ENCODE assay signal across 13 cellular contexts in the genomic region with DNA sequence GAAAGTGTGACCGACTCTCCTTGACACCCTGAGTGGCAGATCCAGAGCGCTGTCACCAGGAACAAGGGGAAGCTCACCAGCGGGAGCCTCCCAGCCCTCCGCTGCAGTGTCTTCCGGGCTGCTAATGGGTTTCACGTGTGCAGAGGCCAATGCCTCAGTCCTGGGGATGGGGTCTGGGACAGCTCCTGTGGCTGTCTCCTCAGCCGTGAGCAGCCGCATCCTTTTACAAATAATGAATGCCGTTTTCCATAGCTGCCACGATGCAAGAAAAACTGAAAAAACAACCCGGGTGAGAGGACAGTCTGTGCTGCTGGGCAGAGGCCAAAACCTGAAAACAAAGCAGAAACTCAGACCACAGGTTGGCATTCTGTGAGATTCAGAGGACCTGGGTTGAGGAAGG.
DNase-seq lines count a peak whose midpoint lies in the region; ATAC-seq and TF ChIP-seq lines count a peak whose summit lies in the region.
"Had no signal": no experiment of that assay in that cellular context is flagged by ENCODE, and none has a peak within 500 bp of the region (broad histone marks: within the 10 kb centered on the region; RNA-seq: fewer than 3 reads in every experiment).

No MANE protein-coding gene starts in this region.

- TF ChIP-seq CTCF in CD4-positive, alpha-beta T cell (IDR thresholded peaks at IDR 0.05) = no peak
- TF ChIP-seq CTCF in osteocyte (IDR thresholded peaks at IDR 0.05) (no peak), tibial nerve (IDR thresholded peaks at IDR 0.05) (no peak)

- H3K36me3 Mint-ChIP-seq in CD4-positive, alpha-beta T cell (ENCODE audit: low read depth) = no peaks in the 10 kb centered on the region
- no peaks in the 10 kb centered on the region for H3K36me3 Mint-ChIP-seq in osteocyte (ENCODE audit: unreplicated experiment)
- H3K36me3 Mint-ChIP-seq: activated CD8-positive, alpha-beta memory T cell treated with anti-CD3 and anti-CD28 coated beads, Interleukin-2, amount 10 ng/mL, durations not matched to agents 7 days and 5 days; memory B cell; stimulated activated effector memory CD8-positive, alpha-beta T cell treated with anti-CD3 and anti-CD28 coated beads, Interleukin-12 subunit alpha, Interleukin-12 subunit beta, amount 100 ng/mL, for 72 hours had no signal

- no peaks in the 10 kb centered on the region for H3K27me3 Mint-ChIP-seq in CD4-positive, alpha-beta T cell
- peaks cover 35% of the 10 kb centered on the region for H3K27me3 Mint-ChIP-seq in osteocyte (ENCODE audit: unreplicated experiment)

- no peak overlapping the region for H3K4me3 ChIP-seq in effector memory CD4-positive, alpha-beta T cell (ENCODE audit: insufficient read depth, low read depth, low read length, poor library complexity, severe bottlenecking)
- no peak overlapping the region for H3K4me3 ChIP-seq in tibial nerve

- no peak for DNase-seq in CD4-positive, alpha-beta T cell
- DNase-seq in NCI-H1092 (lab: John Stamatoyannopoulos, UW) = peak; percentile 51
- DNase-seq in effector memory CD4-positive, alpha-beta T cell = no peak
- no peak for DNase-seq in osteocyte (ENCODE audit: extremely low spot score, unreplicated experiment)
- DNase-seq in activated CD8-positive, alpha-beta memory T cell treated with anti-CD3 and anti-CD28 coated beads, Interleukin-2, amount 50 U/mL, for 48 hours = no peak
- no peak for DNase-seq in activated naive CD4-positive, alpha-beta T cell treated with anti-CD3 and anti-CD28 coated beads, Interleukin-2, amount 50 U/mL, for 16 hours
- DNase-seq in tibial nerve (ENCODE audit: low spot score in 2 of 2) = no peak
- DNase-seq: activated CD8-positive, alpha-beta memory T cell treated with anti-CD3 and anti-CD28 coated beads, Interleukin-2, amount 10 ng/mL, durations not matched to agents 7 days and 5 days; NCI-H2081 treated with DMSO at 0.1 percent for 48 hours; SW 1271 had no signal

- H3K4me3 Mint-ChIP-seq in CD4-positive, alpha-beta T cell = peak overlapping the region; percentile 71
- no peak overlapping the region for H3K4me3 Mint-ChIP-seq in osteocyte (ENCODE audit: unreplicated experiment)
- H3K4me3 Mint-ChIP-seq: activated CD8-positive, alpha-beta memory T cell treated with anti-CD3 and anti-CD28 coated beads, Interleukin-2, amount 10 ng/mL, durations not matched to agents 7 days and 5 days; memory B cell; stimulated activated effector memory CD8-positive, alpha-beta T cell treated with anti-CD3 and anti-CD28 coated beads, Interleukin-12 subunit alpha, Interleukin-12 subunit beta, amount 100 ng/mL, for 72 hours had no signal

- no peak overlapping the region for H3K27ac ChIP-seq in CD4-positive, alpha-beta T cell (ENCODE audit: low read depth, low read length)
- peak overlapping the region; percentile 47 for H3K27ac ChIP-seq in effector memory CD4-positive, alpha-beta T cell (ENCODE audit: insufficient read depth, low read length, poor library complexity, severe bottlenecking)
- H3K27ac ChIP-seq in tibial nerve = peak overlapping the region in 1 of 4 donors; percentile 18

- ATAC-seq in CD4-positive, alpha-beta T cell (ENCODE audit: poor library complexity) = no peak
- no peak for ATAC-seq in GM18909 (IDR thresholded peaks at IDR 0.05; ENCODE audit: poor library complexity, unreplicated experiment)
- ATAC-seq: activated CD8-positive, alpha-beta memory T cell treated with anti-CD3 and anti-CD28 coated beads, Interleukin-2, amount 10 ng/mL, durations not matched to agents 7 days and 5 days had no signal

- TF ChIP-seq EP300 in tibial nerve (IDR thresholded peaks at IDR 0.05) = no peak

- H3K27ac Mint-ChIP-seq in CD4-positive, alpha-beta T cell = peak overlapping the region; percentile 75
- peak overlapping the region; percentile 39 for H3K27ac Mint-ChIP-seq in osteocyte (ENCODE audit: unreplicated experiment)
- H3K27ac Mint-ChIP-seq: activated CD8-positive, alpha-beta memory T cell treated with anti-CD3 and anti-CD28 coated beads, Interleukin-2, amount 10 ng/mL, durations not matched to agents 7 days and 5 days; memory B cell had no signal

- 52 to 55% methylated on average over 11 of the region's 11 CpGs for WGBS in tibial nerve, 2 donors

- no peaks in the 10 kb centered on the region for H3K9me3 Mint-ChIP-seq in CD4-positive, alpha-beta T cell
- H3K9me3 Mint-ChIP-seq in osteocyte (ENCODE audit: unreplicated experiment) = no peaks in the 10 kb centered on the region
- H3K9me3 Mint-ChIP-seq: memory B cell; stimulated activated effector memory CD8-positive, alpha-beta T cell treated with anti-CD3 and anti-CD28 coated beads, Interleukin-12 subunit alpha, Interleukin-12 subunit beta, amount 100 ng/mL, for 72 hours had no signal

- H3K4me1 ChIP-seq in effector memory CD4-positive, alpha-beta T cell (ENCODE audit: control insufficient read depth, insufficient read depth, low read length, poor library complexity, severe bottlenecking) = peaks cover 28% of the 10 kb centered on the region
- peaks cover 0 to 39% (median 17%) of the 10 kb centered on the region in 4 donors for H3K4me1 ChIP-seq in tibial nerve

- H3K4me1 Mint-ChIP-seq in CD4-positive, alpha-beta T cell (ENCODE audit: low read depth) = peaks cover 62% of the 10 kb centered on the region
- H3K4me1 Mint-ChIP-seq in osteocyte (ENCODE audit: unreplicated experiment) = peaks cover 20% of the 10 kb centered on the region

- CTCF ChIA-PET in CD4-positive, alpha-beta T cell (lab: Charles Lee) = no interaction called here

- no peaks in the 10 kb centered on the region for H3K9me3 ChIP-seq in CD4-positive, alpha-beta T cell (ENCODE audit: control insufficient read depth, low read length)
- no peaks in the 10 kb centered on the region for H3K9me3 ChIP-seq in effector memory CD4-positive, alpha-beta T cell (ENCODE audit: control insufficient read depth, low read length)
- H3K9me3 ChIP-seq in tibial nerve = no peaks in the 10 kb centered on the region

- no peak for TF ChIP-seq POLR2A in tibial nerve (IDR thresholded peaks at IDR 0.05)

- H3K27me3 ChIP-seq in CD4-positive, alpha-beta T cell (ENCODE audit: control insufficient read depth, insufficient read depth, low read length) = no peaks in the 10 kb centered on the region
- no peaks in the 10 kb centered on the region for H3K27me3 ChIP-seq in effector memory CD4-positive, alpha-beta T cell (replicated peaks; ENCODE audit: control insufficient read depth, insufficient read depth, low read length, poor library complexity, severe bottlenecking)
- no peaks in the 10 kb centered on the region for H3K27me3 ChIP-seq in tibial nerve

- intact Hi-C loops in CD4-positive, alpha-beta T cell (cut with DNase I, micrococcal nuclease) = no loop called here

- H3K36me3 ChIP-seq in effector memory CD4-positive, alpha-beta T cell (ENCODE audit: control insufficient read depth, insufficient read depth, low read length) = no peaks in the 10 kb centered on the region
- H3K36me3 ChIP-seq in tibial nerve = no peaks in the 10 kb centered on the region

- POLR2A ChIA-PET in CD4-positive, alpha-beta T cell (lab: Charles Lee) = interaction anchor here (0.8 to 2.0 kb wide), 6 partner anchors 10 to 169 kb away, joined by 3 to 12 read pairs (median 6); no protein-coding TSS in a partner anchor
